15 cellular contexts compared by ENCODE assay signal in genomic region chr2:210861038-210861665, GRCh38.
DNase-seq lines count a peak whose midpoint lies in the region; ATAC-seq, FAIRE-seq and TF ChIP-seq lines count a peak whose summit lies in the region.
"Had no signal": no experiment of that assay in that cellular context is flagged by ENCODE, and none has a peak within 500 bp of the region (broad histone marks: within the 10 kb centered on the region; RNA-seq: fewer than 3 reads in every experiment).

No MANE protein-coding gene starts in this region.

- H3K4me1 Mint-ChIP-seq in GM23338 = peaks cover 42% of the 10 kb centered on the region
- H3K4me1 Mint-ChIP-seq: B cell, IgD-negative memory B cell had no signal

- WGBS in mesendoderm (ENCODE audit: extremely low coverage, insufficient coverage, low lambda C conversion rate) = no CpG with 5 or more reads among the region's 2 CpGs

- H3K79me1 ChIP-seq in mesendoderm (ENCODE audit: low read length) = no peaks in the 10 kb centered on the region

- H3K4me2 ChIP-seq in GM23338 (peak overlapping the region; percentile 58), mesendoderm (ENCODE audit: low read length) (no peak overlapping the region)
- H3K4me2 ChIP-seq: BLaER1 treated with 17β-estradiol and CSF1 and Interleukin-3, amounts not matched to agents 10 nM and 100 nM had no signal

- H3K9me3 Mint-ChIP-seq in GM23338 = no peaks in the 10 kb centered on the region
- H3K9me3 Mint-ChIP-seq: CD8-positive, alpha-beta T cell had no signal

- H3K56ac ChIP-seq in mesendoderm (ENCODE audit: low read length) = no peak overlapping the region

- H2AK5ac ChIP-seq in mesendoderm (ENCODE audit: low read length) = no peak overlapping the region

- H2BK5ac ChIP-seq in mesendoderm (ENCODE audit: low read length) = no peak overlapping the region

- no peaks in the 10 kb centered on the region for H3K36me3 ChIP-seq in GM23338 (ENCODE audit: insufficient read depth)
- no peaks in the 10 kb centered on the region for H3K36me3 ChIP-seq in mesendoderm (ENCODE audit: control insufficient read depth, insufficient read depth, low read length)
- H3K36me3 ChIP-seq: BLaER1 treated with 17β-estradiol and CSF1 and Interleukin-3, amounts not matched to agents 10 nM and 100 nM; HAP-1 had no signal

- FAIRE-seq in D721Med (lab: Jason Lieb, UNC) = peak; percentile 83
- FAIRE-seq: GM12878, GM19239, HepG2 had no signal

- H4K8ac ChIP-seq in mesendoderm (ENCODE audit: low read depth, low read length) = no peak overlapping the region

- H2BK15ac ChIP-seq in mesendoderm (replicated peaks; ENCODE audit: low read depth) = no peak overlapping the region

- ATAC-seq in GM23338 = no peak
- ATAC-seq: CD8-positive, alpha-beta T cell; GM12878; HepG2 had no signal

- no peak for TF ChIP-seq CTCF in D721Med (IDR thresholded peaks at IDR 0.05; ENCODE audit: insufficient read depth, missing control alignments)
- no peak for TF ChIP-seq CTCF in GM23338 (conservative IDR thresholded peaks at IDR 0.05; ENCODE audit: low read depth in 2 of 2)
- no peak for TF ChIP-seq CTCF in VCaP (conservative IDR thresholded peaks at IDR 0.05)

- peak overlapping the region; percentile 35; the same call in 1 of the 2 replicates for H2AFZ ChIP-seq in GM23338

- no peak overlapping the region for H2BK120ac ChIP-seq in mesendoderm (ENCODE audit: low read depth, low read length)

- H3K4me1 ChIP-seq in GM23338 (ENCODE audit: insufficient read depth) = peaks cover 42% of the 10 kb centered on the region
- no peaks in the 10 kb centered on the region for H3K4me1 ChIP-seq in mesendoderm (ENCODE audit: control insufficient read depth, low read depth, low read length)
- H3K4me1 ChIP-seq: BLaER1 treated with 17β-estradiol and CSF1 and Interleukin-3, amounts not matched to agents 10 nM and 100 nM had no signal

- no peak overlapping the region for H3K18ac ChIP-seq in mesendoderm (ENCODE audit: low read length)

- H3K27ac Mint-ChIP-seq in GM23338 = peak overlapping the region; percentile 36; the same call in 1 of the 2 replicates
- H3K27ac Mint-ChIP-seq: B cell; CD8-positive, alpha-beta T cell; IgD-negative memory B cell had no signal

- H3K79me2 ChIP-seq in GM23338 (replicated peaks; ENCODE audit: insufficient read depth) (no peaks in the 10 kb centered on the region), mesendoderm (ENCODE audit: control insufficient read depth, insufficient read depth, low read length) (no peaks in the 10 kb centered on the region)

- no peak overlapping the region for H3K4ac ChIP-seq in mesendoderm (ENCODE audit: low read depth, low read length)

- H3K9ac ChIP-seq in mesendoderm (ENCODE audit: low read length) = no peak overlapping the region
- H3K9ac ChIP-seq: BLaER1 treated with 17β-estradiol and CSF1 and Interleukin-3, amounts not matched to agents 10 nM and 100 nM had no signal

- H4K5ac ChIP-seq in mesendoderm (ENCODE audit: low read length) = no peak overlapping the region

- no peaks in the 10 kb centered on the region for H3K36me3 Mint-ChIP-seq in GM23338 (ENCODE audit: low read depth)
- H3K36me3 Mint-ChIP-seq: CD8-positive, alpha-beta T cell; IgD-negative memory B cell had no signal

- no peak overlapping the region for H3K4me3 ChIP-seq in GM23338
- no peak overlapping the region for H3K4me3 ChIP-seq in mesendoderm (ENCODE audit: low read length)
- H3K4me3 ChIP-seq: BLaER1 treated with 17β-estradiol and CSF1 and Interleukin-3, amounts not matched to agents 10 nM and 100 nM; GM12878; HAP-1 had no signal

- H3F3A ChIP-seq in GM23338 (replicated peaks; ENCODE audit: low read depth) = no peaks in the 10 kb centered on the region

- H3K23ac ChIP-seq in mesendoderm (ENCODE audit: low read length) = no peak overlapping the region

- DNase-seq in D721Med (ENCODE audit: insufficient read length, low spot score) (no peak), GM23338 (ENCODE audit: low spot score) (no peak), mesendoderm (peak; percentile 50), NCI-H510A (lab: John Stamatoyannopoulos, UW) (no peak), DMS79 treated with DMSO at 0.1 percent for 48 hours (lab: John Stamatoyannopoulos, UW) (no peak)
- DNase-seq: CD8-positive, alpha-beta T cell; DMS79 had no signal

- H3K27me3 Mint-ChIP-seq in GM23338 (ENCODE audit: insufficient read depth, low read depth, poor library complexity) = no peaks in the 10 kb centered on the region
- H3K27me3 Mint-ChIP-seq: B cell, IgD-negative memory B cell had no signal

- H3K27me3 ChIP-seq in GM23338 (ENCODE audit: insufficient read depth) = no peaks in the 10 kb centered on the region
- H3K27me3 ChIP-seq in mesendoderm (ENCODE audit: insufficient read depth, low read length, poor library complexity) = no peaks in the 10 kb centered on the region
- H3K27me3 ChIP-seq: BLaER1 treated with 17β-estradiol and CSF1 and Interleukin-3, amounts not matched to agents 10 nM and 100 nM had no signal

- no peaks in the 10 kb centered on the region for H3K9me2 ChIP-seq in GM23338 (ENCODE audit: insufficient read depth)

- H4K20me1 ChIP-seq in GM23338 (replicated peaks; ENCODE audit: insufficient read depth) = no peaks in the 10 kb centered on the region
- H4K20me1 ChIP-seq: BLaER1 treated with 17β-estradiol and CSF1 and Interleukin-3, amounts not matched to agents 10 nM and 100 nM had no signal

- H3K4me3 Mint-ChIP-seq in GM23338 = no peak overlapping the region
- H3K4me3 Mint-ChIP-seq: B cell; CD8-positive, alpha-beta T cell; IgD-negative memory B cell had no signal

- H3K27ac ChIP-seq in GM23338 (ENCODE audit: low read depth) = no peak overlapping the region
- H3K27ac ChIP-seq in VCaP = peak overlapping the region; percentile 35; the same call in 1 of the 2 replicates
- H3K27ac ChIP-seq in mesendoderm (ENCODE audit: low read depth, low read length) = no peak overlapping the region
- H3K27ac ChIP-seq: BLaER1 treated with 17β-estradiol and CSF1 and Interleukin-3, amounts not matched to agents 10 nM and 100 nM had no signal

TF ChIP-seq in GM23338, 12 proteins besides CTCF, POLR2A, EP300 and RAD21:
- TF ChIP-seq ZNF462 (CRISPR knock-in tag; IDR thresholded peaks at IDR 0.05) (no peak), EZH2 (IDR thresholded peaks at IDR 0.05; ENCODE audit: low read depth, unreplicated experiment) (no peak)
